In genomic region chr19:10282043-10282442, GRCh38 we compare ENCODE assay signal across 4 cellular contexts. TPM values are rescaled to one million over a fixed set of nuclear protein-coding genes. Genes with fewer than 3 reads are reported as not detected.
"Had no signal": no experiment of that assay in that cellular context is flagged by ENCODE, and none has a peak within 500 bp of the region (broad histone marks: within the 10 kb centered on the region; RNA-seq: fewer than 3 reads in every experiment).

No MANE protein-coding gene starts in this region.

RNA-seq across cellular contexts. Expression of gene ICAM4, which starts 4.7 kb away (rescaled TPM):
- total RNA-seq: LHCN-M2, MCF 10A, NCI-H460, Peyer's patch had no signal
